Comparison of ENCODE assay signal across 8 cellular contexts in the genomic region with DNA sequence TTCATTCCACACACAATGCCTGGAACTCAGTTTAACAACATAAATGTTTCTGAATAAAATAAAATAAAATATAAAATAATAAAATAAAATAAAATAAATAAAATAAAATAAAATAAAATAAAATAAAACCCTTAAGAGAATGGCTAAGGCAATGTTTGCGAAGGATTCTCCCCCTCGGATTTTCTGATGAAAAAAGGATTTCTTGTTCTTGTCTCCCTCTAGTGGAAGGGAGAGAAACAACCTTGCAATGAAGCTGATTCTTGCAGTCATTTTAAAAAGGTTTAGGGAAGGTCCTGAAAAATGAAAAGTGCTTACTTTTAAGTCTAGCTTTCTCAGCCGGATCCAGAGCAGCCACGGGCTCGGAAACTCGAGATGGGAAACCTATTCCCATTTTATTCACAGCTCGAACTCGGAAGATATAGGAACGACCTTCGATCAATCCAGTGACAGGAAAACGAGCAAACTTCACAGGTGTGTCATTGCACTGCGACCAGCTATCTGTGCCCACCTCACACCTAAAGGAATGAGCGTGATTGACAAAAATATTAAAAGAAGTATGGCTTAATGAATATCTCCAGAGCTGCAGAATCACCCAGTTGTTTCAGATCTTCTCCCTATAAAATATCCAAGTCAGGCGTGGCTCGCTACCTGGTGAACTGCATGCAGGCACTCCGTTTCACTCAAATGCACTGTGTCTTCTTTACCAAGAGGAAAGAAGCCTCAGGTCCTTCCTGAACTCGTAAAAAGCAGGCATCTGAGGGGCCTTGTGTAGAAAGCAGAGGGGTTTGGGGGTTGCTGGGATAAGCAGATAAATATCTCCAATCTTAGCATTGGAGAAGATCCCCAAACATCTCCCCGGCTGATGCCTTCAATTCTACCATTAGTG.
DNase-seq lines count a peak whose midpoint lies in the region; ATAC-seq, FAIRE-seq and TF ChIP-seq lines count a peak whose summit lies in the region.

No MANE protein-coding gene starts in this region.

- H3K36me3 ChIP-seq in upper lobe of left lung: no peaks in the 10 kb centered on the region

- TF ChIP-seq POLR2A in upper lobe of left lung (IDR thresholded peaks at IDR 0.05): no peak

- H3K36me3 Mint-ChIP-seq in activated CD8-positive, alpha-beta T cell treated with anti-CD3 and anti-CD28 coated beads for 36 hours (ENCODE audit: low read depth): no peaks in the 10 kb centered on the region
- H3K36me3 Mint-ChIP-seq in activated CD8-positive, alpha-beta T cell treated with anti-CD3 and anti-CD28 coated beads, Interleukin-2, amount 10 ng/mL, durations not matched to agents 7 days and 5 days (ENCODE audit: low read depth): no peaks in the 10 kb centered on the region
- no peaks in the 10 kb centered on the region for H3K36me3 Mint-ChIP-seq in activated T-helper 2 cell treated with anti-CD3 and anti-CD28 coated beads, Interferon-gamma antibody, Interleukin-2, Interleukin-4, amounts not matched to agents 10 μg/mL and 5 μg/mL and 100 μg/mL, durations not matched to agents 14 hours and 24 hours and 36 hours (ENCODE audit: low read depth)

- H3K27ac ChIP-seq in upper lobe of left lung: no peak overlapping the region

- no peaks in the 10 kb centered on the region for H3K27me3 ChIP-seq in upper lobe of left lung

- H3K4me3 Mint-ChIP-seq in activated CD8-positive, alpha-beta T cell treated with anti-CD3 and anti-CD28 coated beads for 36 hours: no peak overlapping the region
- no peak overlapping the region for H3K4me3 Mint-ChIP-seq in activated CD8-positive, alpha-beta T cell treated with anti-CD3 and anti-CD28 coated beads, Interleukin-2, amount 10 ng/mL, durations not matched to agents 7 days and 5 days
- H3K4me3 Mint-ChIP-seq in activated T-helper 2 cell treated with anti-CD3 and anti-CD28 coated beads, Interferon-gamma antibody, Interleukin-2, Interleukin-4, amounts not matched to agents 10 μg/mL and 5 μg/mL and 100 μg/mL, durations not matched to agents 14 hours and 24 hours and 36 hours (ENCODE audit: low read depth): no peak overlapping the region

- TF ChIP-seq CTCF in activated CD8-positive, alpha-beta T cell treated with anti-CD3 and anti-CD28 coated beads for 36 hours (IDR thresholded peaks at IDR 0.05): peak; percentile 82
- peak; percentile 44 to 74 (median 62) for TF ChIP-seq CTCF in upper lobe of left lung (IDR thresholded peaks at IDR 0.05)

- CTCF ChIA-PET in activated CD8-positive, alpha-beta T cell treated with anti-CD3 and anti-CD28 coated beads for 36 hours (lab: Charles Lee): interaction anchor here (0.6 to 2.7 kb wide), 64 partner anchors 10 to 514 kb away, joined by 3 to 51 read pairs (median 5); a partner anchor contains a TSS
- CTCF ChIA-PET in activated CD8-positive, alpha-beta T cell treated with anti-CD3 and anti-CD28 coated beads, Interleukin-2, amount 10 ng/mL, durations not matched to agents 7 days and 5 days (lab: Charles Lee): interaction anchor here (0.6 to 3.2 kb wide), 42 partner anchors 9 to 268 kb away, joined by 3 to 52 read pairs (median 4); a partner anchor contains a TSS

- intact Hi-C loops in activated CD8-positive, alpha-beta T cell treated with anti-CD3 and anti-CD28 coated beads for 36 hours (cut with micrococcal nuclease): loop anchor here (10.0 kb wide), 1 partner anchor 217 kb away; no protein-coding TSS in a partner anchor
- intact Hi-C loops in activated T-helper 2 cell treated with anti-CD3 and anti-CD28 coated beads, Interferon-gamma antibody, Interleukin-2, Interleukin-4, amounts not matched to agents 10 μg/mL and 5 μg/mL and 100 μg/mL, durations not matched to agents 14 hours and 24 hours and 36 hours (cut with micrococcal nuclease): loop anchor here (1.0 kb wide), 3 partner anchors 95 to 219 kb away; no protein-coding TSS in a partner anchor

- peak; percentile 95 for FAIRE-seq in islet of Langerhans (lab: Jason Lieb, UNC)

- TF ChIP-seq EP300 in upper lobe of left lung (IDR thresholded peaks at IDR 0.05): no peak

- 55 to 56% methylated on average over 18 of the region's 18 CpGs for WGBS in upper lobe of left lung, 2 donors

- peaks cover 2% of the 10 kb centered on the region for H3K4me1 Mint-ChIP-seq in activated CD8-positive, alpha-beta T cell treated with anti-CD3 and anti-CD28 coated beads for 36 hours (ENCODE audit: low read depth)
- no peaks in the 10 kb centered on the region for H3K4me1 Mint-ChIP-seq in activated CD8-positive, alpha-beta T cell treated with anti-CD3 and anti-CD28 coated beads, Interleukin-2, amount 10 ng/mL, durations not matched to agents 7 days and 5 days (ENCODE audit: low read depth)
- peaks cover 10% of the 10 kb centered on the region for H3K4me1 Mint-ChIP-seq in activated T-helper 2 cell treated with anti-CD3 and anti-CD28 coated beads, Interferon-gamma antibody, Interleukin-2, Interleukin-4, amounts not matched to agents 10 μg/mL and 5 μg/mL and 100 μg/mL, durations not matched to agents 14 hours and 24 hours and 36 hours (ENCODE audit: low read depth)

- no peak for ATAC-seq in activated CD8-positive, alpha-beta T cell treated with anti-CD3 and anti-CD28 coated beads for 36 hours
- ATAC-seq in activated CD8-positive, alpha-beta T cell treated with anti-CD3 and anti-CD28 coated beads, Interleukin-2, amount 10 ng/mL, durations not matched to agents 7 days and 5 days: no peak
- no peak for ATAC-seq in upper lobe of left lung (ENCODE audit: low FRiP score in 2 of 2)
- no peak for ATAC-seq in HG02938 (IDR thresholded peaks at IDR 0.05; ENCODE audit: unreplicated experiment)

- no peak overlapping the region for H3K4me3 ChIP-seq in upper lobe of left lung

- H3K27me3 Mint-ChIP-seq in activated CD8-positive, alpha-beta T cell treated with anti-CD3 and anti-CD28 coated beads for 36 hours: no peaks in the 10 kb centered on the region
- H3K27me3 Mint-ChIP-seq in activated CD8-positive, alpha-beta T cell treated with anti-CD3 and anti-CD28 coated beads, Interleukin-2, amount 10 ng/mL, durations not matched to agents 7 days and 5 days (ENCODE audit: low read depth): no peaks in the 10 kb centered on the region
- H3K27me3 Mint-ChIP-seq in activated T-helper 2 cell treated with anti-CD3 and anti-CD28 coated beads, Interferon-gamma antibody, Interleukin-2, Interleukin-4, amounts not matched to agents 10 μg/mL and 5 μg/mL and 100 μg/mL, durations not matched to agents 14 hours and 24 hours and 36 hours (ENCODE audit: low read depth): peaks cover 6% of the 10 kb centered on the region

- peaks cover 0 to 9% (median 2%) of the 10 kb centered on the region in 4 donors for H3K4me1 ChIP-seq in upper lobe of left lung

- no peak overlapping the region for H3K27ac Mint-ChIP-seq in activated CD8-positive, alpha-beta T cell treated with anti-CD3 and anti-CD28 coated beads for 36 hours
- no peak overlapping the region for H3K27ac Mint-ChIP-seq in activated CD8-positive, alpha-beta T cell treated with anti-CD3 and anti-CD28 coated beads, Interleukin-2, amount 10 ng/mL, durations not matched to agents 7 days and 5 days
- no peak overlapping the region for H3K27ac Mint-ChIP-seq in activated T-helper 2 cell treated with anti-CD3 and anti-CD28 coated beads, Interferon-gamma antibody, Interleukin-2, Interleukin-4, amounts not matched to agents 10 μg/mL and 5 μg/mL and 100 μg/mL, durations not matched to agents 14 hours and 24 hours and 36 hours

- POLR2A ChIA-PET in activated CD8-positive, alpha-beta T cell treated with anti-CD3 and anti-CD28 coated beads for 36 hours (lab: Charles Lee): interaction anchor here (0.7 kb wide), 1 partner anchor 94 kb away, joined by 3 read pairs; no protein-coding TSS in a partner anchor
- POLR2A ChIA-PET in activated CD8-positive, alpha-beta T cell treated with anti-CD3 and anti-CD28 coated beads, Interleukin-2, amount 10 ng/mL, durations not matched to agents 7 days and 5 days (lab: Charles Lee): interaction anchor here (0.6 to 1.1 kb wide), 2 partner anchors 12 to 191 kb away, joined by 3 to 5 read pairs; no protein-coding TSS in a partner anchor

- no peaks in the 10 kb centered on the region for H3K9me3 Mint-ChIP-seq in activated CD8-positive, alpha-beta T cell treated with anti-CD3 and anti-CD28 coated beads for 36 hours
- no peaks in the 10 kb centered on the region for H3K9me3 Mint-ChIP-seq in activated CD8-positive, alpha-beta T cell treated with anti-CD3 and anti-CD28 coated beads, Interleukin-2, amount 10 ng/mL, durations not matched to agents 7 days and 5 days (ENCODE audit: insufficient read depth)
- no peaks in the 10 kb centered on the region for H3K9me3 Mint-ChIP-seq in activated T-helper 2 cell treated with anti-CD3 and anti-CD28 coated beads, Interferon-gamma antibody, Interleukin-2, Interleukin-4, amounts not matched to agents 10 μg/mL and 5 μg/mL and 100 μg/mL, durations not matched to agents 14 hours and 24 hours and 36 hours

- DNase-seq in activated CD8-positive, alpha-beta T cell treated with anti-CD3 and anti-CD28 coated beads for 36 hours: no peak
- DNase-seq in activated CD8-positive, alpha-beta T cell treated with anti-CD3 and anti-CD28 coated beads, Interleukin-2, amount 10 ng/mL, durations not matched to agents 7 days and 5 days: no peak
- peak; percentile 16 for DNase-seq in NCI-H128 (lab: John Stamatoyannopoulos, UW; ENCODE audit: unreplicated experiment)
- peak; percentile 4 for DNase-seq in amniotic stem cell (lab: John Stamatoyannopoulos, UW)
- DNase-seq in upper lobe of left lung: no peak
- no peak for DNase-seq in activated T-helper 2 cell treated with anti-CD3 and anti-CD28 coated beads, Interferon-gamma antibody, Interleukin-2, Interleukin-4, amounts not matched to agents 10 μg/mL and 5 μg/mL and 100 μg/mL, durations not matched to agents 14 hours and 24 hours and 36 hours (ENCODE audit: low spot score)

- no peaks in the 10 kb centered on the region for H3K9me3 ChIP-seq in upper lobe of left lung

Comparison
In these comparisons a context has a peak if more than half of its experiments do, and no peak if none do; other contexts are left out.
1. DNase-seq: peak in NCI-H128 (single experiment) and amniotic stem cell (single experiment); none in activated CD8-positive, alpha-beta T cell treated with anti-CD3 and anti-CD28 coated beads for 36 hours (single experiment), activated CD8-positive, alpha-beta T cell treated with anti-CD3 and anti-CD28 coated beads, Interleukin-2, amount 10 ng/mL, durations not matched to agents 7 days and 5 days (single experiment), upper lobe of left lung (0 of 2) and activated T-helper 2 cell treated with anti-CD3 and anti-CD28 coated beads, Interferon-gamma antibody, Interleukin-2, Interleukin-4, amounts not matched to agents 10 μg/mL and 5 μg/mL and 100 μg/mL, durations not matched to agents 14 hours and 24 hours and 36 hours (single experiment).